Comparison of ENCODE assay signal across 15 cellular contexts in genomic region chrX:7253565-7253964, GRCh38.
DNase-seq lines count a peak whose midpoint lies in the region; ATAC-seq, FAIRE-seq and TF ChIP-seq lines count a peak whose summit lies in the region.
"Had no signal": no experiment of that assay in that cellular context is flagged by ENCODE, and none has a peak within 500 bp of the region (broad histone marks: within the 10 kb centered on the region; RNA-seq: fewer than 3 reads in every experiment).

No MANE protein-coding gene starts in this region.

- peak overlapping the region in 5 of 7 donors; percentile 33 to 61 (median 47) for H3K27ac Mint-ChIP-seq in CD14-positive monocyte
- H3K27ac Mint-ChIP-seq in endothelial cell (ENCODE audit: unreplicated experiment): no peak overlapping the region
- peak overlapping the region; percentile 10 for H3K27ac Mint-ChIP-seq in nephron progenitor cell
- no peak overlapping the region for H3K27ac Mint-ChIP-seq in effector memory CD8-positive, alpha-beta T cell
- H3K27ac Mint-ChIP-seq: CD4-positive, alpha-beta T cell had no signal

- H3K4me1 Mint-ChIP-seq in CD14-positive monocyte (peaks cover 35% of the 10 kb centered on the region), endothelial cell (ENCODE audit: unreplicated experiment) (no peaks in the 10 kb centered on the region), nephron progenitor cell (peaks cover 11% of the 10 kb centered on the region)
- no peaks in the 10 kb centered on the region for H3K4me1 Mint-ChIP-seq in effector memory CD8-positive, alpha-beta T cell (ENCODE audit: low read depth in 2 of 2)

- no peak overlapping the region for H3K4me3 Mint-ChIP-seq in CD14-positive monocyte
- H3K4me3 Mint-ChIP-seq in endothelial cell (ENCODE audit: unreplicated experiment): peak overlapping the region; percentile 65
- no peak overlapping the region for H3K4me3 Mint-ChIP-seq in nephron progenitor cell
- no peak overlapping the region for H3K4me3 Mint-ChIP-seq in effector memory CD8-positive, alpha-beta T cell
- H3K4me3 Mint-ChIP-seq: CD4-positive, alpha-beta T cell had no signal

- peaks cover 18 to 24% of the 10 kb centered on the region in 2 donors for H3K36me3 Mint-ChIP-seq in CD14-positive monocyte
- H3K36me3 Mint-ChIP-seq in endothelial cell (ENCODE audit: low read depth, unreplicated experiment): peaks cover 7% of the 10 kb centered on the region
- H3K36me3 Mint-ChIP-seq in nephron progenitor cell (ENCODE audit: low read depth): peaks cover 33% of the 10 kb centered on the region
- no peaks in the 10 kb centered on the region for H3K36me3 Mint-ChIP-seq in effector memory CD8-positive, alpha-beta T cell (ENCODE audit: insufficient read depth)

- FAIRE-seq in HTR-8/SVneo (lab: Jason Lieb, UNC): no peak
- FAIRE-seq: A204.1, D721Med, G401.6, GM12891, H1 had no signal

- H3K9me3 Mint-ChIP-seq in CD14-positive monocyte (peaks cover 0 to 15% (median 7%) of the 10 kb centered on the region in 7 donors), endothelial cell (ENCODE audit: unreplicated experiment) (no peaks in the 10 kb centered on the region), nephron progenitor cell (peaks cover 33% of the 10 kb centered on the region)
- H3K9me3 Mint-ChIP-seq in effector memory CD8-positive, alpha-beta T cell: no peaks in the 10 kb centered on the region
- H3K9me3 Mint-ChIP-seq: CD4-positive, alpha-beta T cell had no signal

- intact Hi-C loops in CD14-positive monocyte (cut with micrococcal nuclease): loop anchor here in 1 of 2 donors (10.0 kb wide), 1 partner anchor 109 kb away; the partner anchor contains the start of genes PUDP and STS

- TF ChIP-seq CTCF in CD14-positive monocyte (IDR thresholded peaks at IDR 0.05): no peak
- TF ChIP-seq CTCF in endothelial cell (IDR thresholded peaks at IDR 0.05; ENCODE audit: unreplicated experiment): no peak
- no peak for TF ChIP-seq CTCF in nephron progenitor cell (IDR thresholded peaks at IDR 0.05)

- no peak for DNase-seq in CD14-positive monocyte (ENCODE audit: low spot score)
- no peak for DNase-seq in endothelial cell (ENCODE audit: low spot score)
- no peak for DNase-seq in nephron progenitor cell
- no peak for DNase-seq in germinal center (ENCODE audit: low spot score)
- no peak for DNase-seq in HTR-8/SVneo (ENCODE audit: insufficient read length, low spot score)
- no peak for DNase-seq in NCI-H146 treated with DMSO at 0.1 percent for 48 hours (lab: John Stamatoyannopoulos, UW; ENCODE audit: unreplicated experiment)
- DNase-seq in effector memory CD8-positive, alpha-beta T cell: no peak
- DNase-seq: ACHN; Caco-2; CD4-positive, alpha-beta T cell had no signal

- ATAC-seq in effector memory CD8-positive, alpha-beta T cell (replicated peaks): no peak

- H3K27me3 Mint-ChIP-seq in CD14-positive monocyte (ENCODE audit: low read depth in 3 of 3) (peaks cover 0 to 5% (median 2%) of the 10 kb centered on the region in 3 donors), endothelial cell (ENCODE audit: unreplicated experiment) (peaks cover 4% of the 10 kb centered on the region), nephron progenitor cell (ENCODE audit: low read depth, poor library complexity) (no peaks in the 10 kb centered on the region)
- no peaks in the 10 kb centered on the region for H3K27me3 Mint-ChIP-seq in effector memory CD8-positive, alpha-beta T cell
- H3K27me3 Mint-ChIP-seq: CD4-positive, alpha-beta T cell had no signal

Comparison
In these comparisons a context has a peak if more than half of its experiments do, and no peak if none do; other contexts are left out.
1. H3K27ac Mint-ChIP-seq: peak in CD14-positive monocyte (5 of 7) and nephron progenitor cell (single experiment); none in endothelial cell (single experiment) and effector memory CD8-positive, alpha-beta T cell (0 of 2).